ENCODE assay signal across 14 cellular contexts in the genomic region with DNA sequence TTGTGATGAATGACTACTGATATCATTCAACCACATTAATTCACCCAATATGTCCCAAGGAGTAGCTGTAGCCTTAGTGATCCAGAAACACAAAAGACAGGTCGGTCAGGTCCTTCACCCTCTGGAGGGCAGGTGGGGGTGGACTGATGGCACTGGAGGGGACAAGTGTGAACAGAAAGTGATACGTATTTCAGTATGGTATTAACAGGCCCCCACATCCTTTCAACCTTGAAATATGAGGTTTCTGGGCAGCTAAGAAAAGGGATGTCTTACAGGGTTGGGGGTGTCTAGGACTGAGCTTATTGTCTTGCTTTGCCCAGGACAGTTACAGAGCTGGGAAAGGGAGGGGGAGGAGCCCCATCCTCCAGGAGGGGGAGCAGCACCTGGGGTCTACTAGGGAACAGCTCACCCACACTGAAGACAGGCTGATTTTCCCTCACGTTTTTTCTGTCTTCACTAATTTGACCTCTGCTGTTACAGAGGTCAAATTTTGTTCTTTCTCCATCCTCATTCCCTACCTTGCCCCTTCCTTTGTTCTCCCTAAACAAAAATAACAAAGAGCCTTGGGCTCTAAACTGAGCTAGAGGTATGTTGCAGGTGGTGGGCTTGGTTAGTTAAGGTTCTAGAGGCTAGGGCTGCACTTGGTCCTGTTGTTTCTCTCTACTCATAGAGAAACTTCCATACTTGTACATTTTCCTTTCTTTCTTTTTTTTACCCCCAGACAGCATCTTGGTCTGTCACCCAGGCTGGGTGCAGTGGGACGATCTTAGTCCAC.
DNase-seq lines count a peak whose midpoint lies in the region; ATAC-seq lines count a peak whose summit lies in the region.
"Had no signal": no experiment of that assay in that cellular context is flagged by ENCODE, and none has a peak within 500 bp of the region (broad histone marks: within the 10 kb centered on the region; RNA-seq: fewer than 3 reads in every experiment).

No MANE protein-coding gene starts in this region.

- no peak overlapping the region for H3K4me3 Mint-ChIP-seq in memory B cell
- H3K4me3 Mint-ChIP-seq: activated naive CD8-positive, alpha-beta T cell; mesothelial cell of epicardium had no signal

- DNase-seq in memory B cell (ENCODE audit: low spot score in 2 of 2) (no peak), pons (ENCODE audit: low spot score) (no peak), DMS79 treated with DMSO at 0.1 percent for 48 hours (lab: John Stamatoyannopoulos, UW) (no peak), NCI-H82 treated with DMSO at 0.1 percent for 48 hours (lab: John Stamatoyannopoulos, UW; ENCODE audit: unreplicated experiment) (no peak), SKM-1 treated with dmso at 0.1 percent for 144 hours (lab: John Stamatoyannopoulos, UW; ENCODE audit: unreplicated experiment) (no peak)
- DNase-seq: GDM1; KG1; NCI-H2081 treated with DMSO at 0.1 percent for 48 hours; stimulated activated CD4-positive, alpha-beta T cell treated with anti-CD3 and anti-CD28 coated beads, Interleukin-4, amount 100 ng/mL, for 24 hours had no signal

- ATAC-seq in GM18517 (IDR thresholded peaks at IDR 0.05; ENCODE audit: unreplicated experiment) (peak; percentile 55), GM21423 (IDR thresholded peaks at IDR 0.05; ENCODE audit: unreplicated experiment) (peak; percentile 71), HG03135 (IDR thresholded peaks at IDR 0.05; ENCODE audit: unreplicated experiment) (peak; percentile 62), memory B cell (ENCODE audit: low read depth) (no peak)

- peaks cover 13% of the 10 kb centered on the region for H3K4me1 Mint-ChIP-seq in memory B cell

- peak overlapping the region; percentile 4 for H3K27ac Mint-ChIP-seq in memory B cell
- H3K27ac Mint-ChIP-seq: activated naive CD8-positive, alpha-beta T cell had no signal

- H3K36me3 Mint-ChIP-seq in memory B cell: no peaks in the 10 kb centered on the region
- H3K36me3 Mint-ChIP-seq: activated naive CD8-positive, alpha-beta T cell; mesothelial cell of epicardium had no signal

- no peaks in the 10 kb centered on the region for H3K27me3 Mint-ChIP-seq in memory B cell
- H3K27me3 Mint-ChIP-seq: activated naive CD8-positive, alpha-beta T cell had no signal

- H3K9me3 Mint-ChIP-seq in memory B cell: no peaks in the 10 kb centered on the region
- H3K9me3 Mint-ChIP-seq: mesothelial cell of epicardium had no signal
